In the genomic region with DNA sequence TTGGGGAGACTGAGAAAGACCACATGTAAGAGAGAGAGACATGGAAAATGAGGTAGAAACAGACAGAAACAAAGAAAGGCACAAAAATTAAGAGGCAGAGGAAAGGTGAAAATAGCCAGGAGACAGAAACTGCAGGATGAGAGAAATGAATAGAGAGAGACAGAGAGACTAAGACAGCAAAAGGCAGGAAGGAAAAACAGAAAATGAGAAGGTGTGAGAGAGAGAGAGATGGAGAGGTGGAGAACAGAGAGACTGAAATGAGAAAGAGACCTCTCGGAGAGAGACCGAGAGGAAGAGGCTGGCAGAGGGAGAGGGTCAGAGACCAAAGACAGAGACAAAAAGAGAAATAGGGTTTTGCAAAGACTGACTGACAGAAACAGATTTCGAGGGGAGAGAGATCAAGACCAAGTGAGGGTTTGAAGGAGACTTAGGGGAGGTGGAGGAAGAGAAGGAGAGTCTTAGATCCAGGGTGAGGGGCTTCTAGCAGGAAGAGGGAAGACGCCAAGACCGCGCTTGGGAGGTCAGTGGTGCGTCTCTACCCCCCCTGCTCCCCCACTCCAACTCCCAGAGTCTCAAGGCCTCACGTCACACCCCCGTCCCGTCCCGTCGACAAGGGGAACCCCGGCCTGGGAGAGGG, we compare ENCODE assay signal across 1 cellular context.
TF ChIP-seq lines count a peak whose summit lies in the region.

No MANE protein-coding gene starts in this region.

TF ChIP-seq in WTC11, 78 proteins besides CTCF, POLR2A, EP300 and RAD21 (continued from another document):
- TF ChIP-seq, protein P1, sequence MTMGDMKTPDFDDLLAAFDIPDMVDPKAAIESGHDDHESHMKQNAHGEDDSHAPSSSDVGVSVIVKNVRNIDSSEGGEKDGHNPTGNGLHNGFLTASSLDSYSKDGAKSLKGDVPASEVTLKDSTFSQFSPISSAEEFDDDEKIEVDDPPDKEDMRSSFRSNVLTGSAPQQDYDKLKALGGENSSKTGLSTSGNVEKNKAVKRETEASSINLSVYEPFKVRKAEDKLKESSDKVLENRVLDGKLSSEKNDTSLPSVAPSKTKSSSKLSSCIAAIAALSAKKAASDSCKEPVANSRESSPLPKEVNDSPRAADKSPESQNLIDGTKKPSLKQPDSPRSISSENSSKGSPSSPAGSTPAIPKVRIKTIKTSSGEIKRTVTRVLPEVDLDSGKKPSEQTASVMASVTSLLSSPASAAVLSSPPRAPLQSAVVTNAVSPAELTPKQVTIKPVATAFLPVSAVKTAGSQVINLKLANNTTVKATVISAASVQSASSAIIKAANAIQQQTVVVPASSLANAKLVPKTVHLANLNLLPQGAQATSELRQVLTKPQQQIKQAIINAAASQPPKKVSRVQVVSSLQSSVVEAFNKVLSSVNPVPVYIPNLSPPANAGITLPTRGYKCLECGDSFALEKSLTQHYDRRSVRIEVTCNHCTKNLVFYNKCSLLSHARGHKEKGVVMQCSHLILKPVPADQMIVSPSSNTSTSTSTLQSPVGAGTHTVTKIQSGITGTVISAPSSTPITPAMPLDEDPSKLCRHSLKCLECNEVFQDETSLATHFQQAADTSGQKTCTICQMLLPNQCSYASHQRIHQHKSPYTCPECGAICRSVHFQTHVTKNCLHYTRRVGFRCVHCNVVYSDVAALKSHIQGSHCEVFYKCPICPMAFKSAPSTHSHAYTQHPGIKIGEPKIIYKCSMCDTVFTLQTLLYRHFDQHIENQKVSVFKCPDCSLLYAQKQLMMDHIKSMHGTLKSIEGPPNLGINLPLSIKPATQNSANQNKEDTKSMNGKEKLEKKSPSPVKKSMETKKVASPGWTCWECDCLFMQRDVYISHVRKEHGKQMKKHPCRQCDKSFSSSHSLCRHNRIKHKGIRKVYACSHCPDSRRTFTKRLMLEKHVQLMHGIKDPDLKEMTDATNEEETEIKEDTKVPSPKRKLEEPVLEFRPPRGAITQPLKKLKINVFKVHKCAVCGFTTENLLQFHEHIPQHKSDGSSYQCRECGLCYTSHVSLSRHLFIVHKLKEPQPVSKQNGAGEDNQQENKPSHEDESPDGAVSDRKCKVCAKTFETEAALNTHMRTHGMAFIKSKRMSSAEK (CRISPR knock-in tag; IDR thresholded peaks at IDR 0.05; ENCODE audit: borderline replicate concordance), result no peak
- TF ChIP-seq SMAD3 (CRISPR knock-in tag; IDR thresholded peaks at IDR 0.05; ENCODE audit: borderline replicate concordance) (no peak), NR1H2 (CRISPR knock-in tag; IDR thresholded peaks at IDR 0.05) (no peak), MXD4 (CRISPR knock-in tag; IDR thresholded peaks at IDR 0.05; ENCODE audit: borderline replicate concordance) (no peak)
- TF ChIP-seq, protein P2, sequence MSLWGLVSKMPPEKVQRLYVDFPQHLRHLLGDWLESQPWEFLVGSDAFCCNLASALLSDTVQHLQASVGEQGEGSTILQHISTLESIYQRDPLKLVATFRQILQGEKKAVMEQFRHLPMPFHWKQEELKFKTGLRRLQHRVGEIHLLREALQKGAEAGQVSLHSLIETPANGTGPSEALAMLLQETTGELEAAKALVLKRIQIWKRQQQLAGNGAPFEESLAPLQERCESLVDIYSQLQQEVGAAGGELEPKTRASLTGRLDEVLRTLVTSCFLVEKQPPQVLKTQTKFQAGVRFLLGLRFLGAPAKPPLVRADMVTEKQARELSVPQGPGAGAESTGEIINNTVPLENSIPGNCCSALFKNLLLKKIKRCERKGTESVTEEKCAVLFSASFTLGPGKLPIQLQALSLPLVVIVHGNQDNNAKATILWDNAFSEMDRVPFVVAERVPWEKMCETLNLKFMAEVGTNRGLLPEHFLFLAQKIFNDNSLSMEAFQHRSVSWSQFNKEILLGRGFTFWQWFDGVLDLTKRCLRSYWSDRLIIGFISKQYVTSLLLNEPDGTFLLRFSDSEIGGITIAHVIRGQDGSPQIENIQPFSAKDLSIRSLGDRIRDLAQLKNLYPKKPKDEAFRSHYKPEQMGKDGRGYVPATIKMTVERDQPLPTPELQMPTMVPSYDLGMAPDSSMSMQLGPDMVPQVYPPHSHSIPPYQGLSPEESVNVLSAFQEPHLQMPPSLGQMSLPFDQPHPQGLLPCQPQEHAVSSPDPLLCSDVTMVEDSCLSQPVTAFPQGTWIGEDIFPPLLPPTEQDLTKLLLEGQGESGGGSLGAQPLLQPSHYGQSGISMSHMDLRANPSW (CRISPR knock-in tag; conservative IDR thresholded peaks at IDR 0.05; ENCODE audit: low read depth), result no peak
- TF ChIP-seq, protein P3, sequence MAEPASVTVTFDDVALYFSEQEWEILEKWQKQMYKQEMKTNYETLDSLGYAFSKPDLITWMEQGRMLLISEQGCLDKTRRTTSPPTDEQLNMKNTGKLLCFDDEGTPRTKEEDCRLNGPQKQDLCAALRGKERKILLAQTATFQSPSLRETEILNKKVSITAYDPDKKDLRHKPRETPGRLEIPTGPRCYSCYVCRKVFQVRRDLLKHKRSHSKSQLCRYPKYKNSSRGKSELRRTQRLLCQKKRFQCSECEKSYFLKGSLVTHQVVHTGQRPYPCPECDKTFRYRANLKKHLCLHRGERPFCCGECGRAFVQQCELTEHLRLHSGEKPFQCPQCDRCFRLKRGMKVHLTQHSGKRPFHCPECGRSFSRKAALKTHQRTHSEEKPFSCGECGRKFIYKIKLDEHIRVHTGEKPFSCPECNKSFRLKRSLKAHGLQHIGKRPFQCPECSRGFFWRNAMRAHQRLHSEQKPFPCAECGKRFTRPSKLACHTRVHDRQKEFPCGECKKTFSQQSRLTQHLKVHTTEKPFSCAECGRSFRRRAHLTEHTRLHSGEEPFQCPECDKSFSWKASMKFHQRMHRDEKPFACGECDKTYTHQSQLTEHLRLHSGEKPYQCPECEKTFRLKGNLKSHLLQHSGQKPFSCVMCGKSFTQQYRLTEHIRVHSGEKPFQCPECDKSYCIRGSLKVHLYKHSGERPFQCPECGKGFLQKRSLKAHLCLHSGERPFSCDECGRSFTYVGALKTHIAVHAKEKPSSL (CRISPR knock-in tag; conservative IDR thresholded peaks at IDR 0.05), result no peak
- TF ChIP-seq, protein P4, sequence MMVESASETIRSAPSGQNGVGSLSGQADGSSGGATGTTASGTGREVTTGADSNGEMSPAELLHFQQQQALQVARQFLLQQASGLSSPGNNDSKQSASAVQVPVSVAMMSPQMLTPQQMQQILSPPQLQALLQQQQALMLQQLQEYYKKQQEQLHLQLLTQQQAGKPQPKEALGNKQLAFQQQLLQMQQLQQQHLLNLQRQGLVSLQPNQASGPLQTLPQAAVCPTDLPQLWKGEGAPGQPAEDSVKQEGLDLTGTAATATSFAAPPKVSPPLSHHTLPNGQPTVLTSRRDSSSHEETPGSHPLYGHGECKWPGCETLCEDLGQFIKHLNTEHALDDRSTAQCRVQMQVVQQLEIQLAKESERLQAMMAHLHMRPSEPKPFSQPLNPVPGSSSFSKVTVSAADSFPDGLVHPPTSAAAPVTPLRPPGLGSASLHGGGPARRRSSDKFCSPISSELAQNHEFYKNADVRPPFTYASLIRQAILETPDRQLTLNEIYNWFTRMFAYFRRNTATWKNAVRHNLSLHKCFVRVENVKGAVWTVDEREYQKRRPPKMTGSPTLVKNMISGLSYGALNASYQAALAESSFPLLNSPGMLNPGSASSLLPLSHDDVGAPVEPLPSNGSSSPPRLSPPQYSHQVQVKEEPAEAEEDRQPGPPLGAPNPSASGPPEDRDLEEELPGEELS (CRISPR knock-in tag; IDR thresholded peaks at IDR 0.05), result no peak
